10 cellular contexts compared by ENCODE assay signal in the genomic region with DNA sequence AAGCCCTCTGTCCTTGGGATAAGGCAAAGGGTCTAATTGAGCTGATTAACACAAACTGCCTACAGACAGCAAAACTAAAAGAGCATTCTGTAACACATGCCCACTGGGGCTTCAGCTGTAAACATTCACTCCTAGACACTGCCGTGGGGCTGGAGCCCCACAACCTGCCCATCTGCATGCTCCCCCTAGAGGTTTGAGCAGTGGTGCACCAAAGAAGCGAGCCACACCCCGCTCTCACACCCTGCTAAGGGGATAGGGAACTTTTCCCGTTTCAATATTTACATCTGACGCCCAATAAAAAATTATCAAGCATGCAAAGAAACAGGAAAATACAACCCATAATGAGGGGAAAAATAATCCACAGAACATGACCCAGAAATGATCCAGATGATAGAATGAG. TPM values are rescaled to one million over a fixed set of nuclear protein-coding genes. Genes with fewer than 3 reads are reported as not detected.
A peak's percentile ranks its signal among the peaks of the same experiment; 100 is the strongest.
DNase-seq lines count a peak whose midpoint lies in the region; ATAC-seq and TF ChIP-seq lines count a peak whose summit lies in the region.
"Had no signal": no experiment of that assay in that cellular context is flagged by ENCODE, and none has a peak within 500 bp of the region (broad histone marks: within the 10 kb centered on the region; RNA-seq: fewer than 3 reads in every experiment).

No MANE protein-coding gene starts in this region.

- H3K36me3 ChIP-seq in Peyer's patch = no peaks in the 10 kb centered on the region
- no peaks in the 10 kb centered on the region for H3K36me3 ChIP-seq in esophagus squamous epithelium
- no peaks in the 10 kb centered on the region for H3K36me3 ChIP-seq in H7 (replicated peaks; ENCODE audit: control insufficient read depth, insufficient read depth, low read length)

- no peaks in the 10 kb centered on the region for H3K4me1 ChIP-seq in Peyer's patch
- peaks cover 0 to 16% (median 5%) of the 10 kb centered on the region in 3 donors for H3K4me1 ChIP-seq in esophagus squamous epithelium

- DNase-seq in AG10803 (ENCODE audit: low read depth) (no peak), GM10266 (ENCODE audit: extremely low spot score) (no peak), Peyer's patch (no peak), esophagus squamous epithelium (lab: John Stamatoyannopoulos, UW) (no peak), H7 (no peak), activated gamma-delta T cell (lab: John Stamatoyannopoulos, UW) (no peak)
- no peak for DNase-seq in activated CD4-positive, CD25-positive, alpha-beta regulatory T cell treated with anti-CD3 and anti-CD28 coated beads, Interleukin-2, amount 50 U/mL, for 72 hours
- DNase-seq: SW 1271 had no signal

- TF ChIP-seq CTCF in AG10803 (conservative IDR thresholded peaks at IDR 0.05; ENCODE audit: low read length) = peak; percentile 36
- TF ChIP-seq CTCF in GM10266 (IDR thresholded peaks at IDR 0.05; ENCODE audit: control insufficient read depth, insufficient read depth, low read depth, missing control alignments) = peak; percentile 17
- TF ChIP-seq CTCF in Peyer's patch (IDR thresholded peaks at IDR 0.05) = peak in 4 of 6 experiments; percentile 6 to 21 (median 14)
- peak in 5 of 6 experiments; percentile 21 to 53 (median 31) for TF ChIP-seq CTCF in esophagus squamous epithelium (IDR thresholded peaks at IDR 0.05)

- H3K4me3 ChIP-seq in AG10803 (ENCODE audit: low read length) = no peak overlapping the region
- H3K4me3 ChIP-seq in Peyer's patch = no peak overlapping the region
- H3K4me3 ChIP-seq in esophagus squamous epithelium = no peak overlapping the region
- no peak overlapping the region for H3K4me3 ChIP-seq in H7 (ENCODE audit: insufficient read depth, low read depth, low read length)

- 0 to 42% methylated on average over 1 to 4 of the region's 5 CpGs for WGBS in esophagus squamous epithelium, 2 donors

- H3K27me3 ChIP-seq in Peyer's patch = no peaks in the 10 kb centered on the region
- no peaks in the 10 kb centered on the region for H3K27me3 ChIP-seq in esophagus squamous epithelium
- no peaks in the 10 kb centered on the region for H3K27me3 ChIP-seq in H7 (ENCODE audit: control insufficient read depth, insufficient read depth, low read length)

- TF ChIP-seq POLR2A in Peyer's patch (IDR thresholded peaks at IDR 0.05) (no peak), esophagus squamous epithelium (IDR thresholded peaks at IDR 0.05) (no peak)

- H3K9me3 ChIP-seq in Peyer's patch = no peaks in the 10 kb centered on the region
- H3K9me3 ChIP-seq in esophagus squamous epithelium = no peaks in the 10 kb centered on the region

- intact Hi-C loops in esophagus squamous epithelium (cut with DNase I) = loop anchor here (10.0 kb wide), 1 partner anchor 166 kb away; no protein-coding TSS in a partner anchor

- H3K27ac ChIP-seq in Peyer's patch = no peak overlapping the region
- no peak overlapping the region for H3K27ac ChIP-seq in esophagus squamous epithelium
- H3K27ac ChIP-seq: HL-60 had no signal

- ATAC-seq in HG02840 (IDR thresholded peaks at IDR 0.05; ENCODE audit: low FRiP score, unreplicated experiment) = no peak

RNA-seq across cellular contexts. Expression of gene HSD17B10, which starts 46.9 kb away (rescaled TPM):
- total RNA-seq in Peyer's patch = 10 to 100 TPM; 34.7 to 63.5 (median 44.4) TPM
- total RNA-seq in esophagus squamous epithelium = 100 to 1,000 TPM in 3 of 4 donors, 10 to 100 TPM in 1; 81.6 to 130 (median 115) TPM
- 109 and 156 TPM in 2 replicates for total RNA-seq in H7 (2014; rRNA removed; shearing (Covaris generic))

RNA-seq across cellular contexts. Expression of gene RIBC1, which starts 58.4 kb away (rescaled TPM):
- total RNA-seq in Peyer's patch (1 to 10 TPM in 1 of 4 donors, not detected in 3; 1.0 TPM), esophagus squamous epithelium (1 to 10 TPM in 2 of 4 donors, under 1 TPM in 1, not detected in 1; 0.57 to 1.2 (median 1.1) TPM)
- total RNA-seq in H7 (2014; rRNA removed; shearing (Covaris generic)) = 0.69 and 2.0 TPM in 2 replicates

RNA-seq across cellular contexts. Expression of gene SMC1A, which starts 58.6 kb away (rescaled TPM):
- total RNA-seq in Peyer's patch = 100 to 1,000 TPM in 1 of 4 donors, 10 to 100 TPM in 3; 35.5 to 119 (median 39.7) TPM
- 10 to 100 TPM; 24.4 to 35.4 (median 33.1) TPM for total RNA-seq in esophagus squamous epithelium
- 28.3 and 30.6 TPM in 2 replicates for total RNA-seq in H7 (2014; rRNA removed; shearing (Covaris generic))
